Comparison of ENCODE assay signal across 8 cellular contexts in the genomic region with DNA sequence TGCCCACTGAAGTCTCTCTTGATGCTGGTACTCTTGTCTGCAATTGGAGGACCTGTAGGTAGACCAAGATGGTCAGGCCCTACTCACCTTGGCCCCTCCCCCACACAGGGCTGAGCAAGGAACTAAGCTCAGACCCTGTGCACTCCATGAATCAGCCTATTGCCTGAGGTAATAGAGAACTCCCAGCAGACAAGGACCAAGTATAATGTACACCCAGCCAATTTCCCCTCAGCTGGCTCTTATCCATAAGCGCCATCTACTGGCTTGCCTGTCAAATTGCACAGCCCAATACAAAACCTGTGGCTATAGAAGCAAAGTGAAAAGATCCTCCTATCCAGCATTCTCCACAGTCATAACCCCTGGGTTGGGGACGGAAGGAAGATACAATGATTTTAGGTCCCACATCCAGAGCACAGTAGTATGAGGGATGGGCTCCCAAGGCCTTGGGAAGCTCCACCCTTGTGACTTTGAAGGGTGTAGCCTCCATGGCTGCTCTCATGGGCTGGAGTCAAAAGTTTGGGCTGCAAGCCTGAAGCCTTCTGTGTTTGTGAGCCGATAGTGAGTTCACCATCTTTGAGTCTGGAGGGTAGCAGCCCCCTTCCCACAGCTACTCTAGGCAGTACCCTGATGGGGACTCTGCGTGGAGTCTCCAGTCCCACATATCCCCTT. TPM values are rescaled to one million over a fixed set of nuclear protein-coding genes. Genes with fewer than 3 reads are reported as not detected.
DNase-seq lines count a peak whose midpoint lies in the region; TF ChIP-seq lines count a peak whose summit lies in the region.

No MANE protein-coding gene starts in this region.

- H3K79me2 ChIP-seq in H9 (ENCODE audit: insufficient read depth, low read length): no peaks in the 10 kb centered on the region
- H3K79me2 ChIP-seq in Karpas-422 (ENCODE audit: low read length): no peaks in the 10 kb centered on the region
- H3K79me2 ChIP-seq in hepatocyte: no peaks in the 10 kb centered on the region

- H3K9me2 ChIP-seq in Karpas-422 (replicated peaks; ENCODE audit: insufficient read depth, low read length) (no peaks in the 10 kb centered on the region), hepatocyte (replicated peaks; ENCODE audit: insufficient read depth) (no peaks in the 10 kb centered on the region)

- H3K27ac ChIP-seq in H9 (ENCODE audit: insufficient read length, low read depth, low read length) (no peak overlapping the region), Karpas-422 (ENCODE audit: low read length) (no peak overlapping the region), hepatocyte (no peak overlapping the region)

- H3K4me1 Mint-ChIP-seq in H9: no peaks in the 10 kb centered on the region
- H3K4me1 Mint-ChIP-seq in activated naive CD8-positive, alpha-beta T cell treated with anti-CD3 and anti-CD28 coated beads for 36 hours: no peaks in the 10 kb centered on the region

- H3K4me3 Mint-ChIP-seq in H9: no peak overlapping the region
- no peak overlapping the region for H3K4me3 Mint-ChIP-seq in activated naive CD8-positive, alpha-beta T cell treated with anti-CD3 and anti-CD28 coated beads for 36 hours

- no peak overlapping the region for H2AK5ac ChIP-seq in H9 (ENCODE audit: insufficient read length, low read length)

- peaks cover 5% of the 10 kb centered on the region for H3K27me3 Mint-ChIP-seq in H9 (ENCODE audit: low read depth)
- no peaks in the 10 kb centered on the region for H3K27me3 Mint-ChIP-seq in activated naive CD8-positive, alpha-beta T cell treated with anti-CD3 and anti-CD28 coated beads for 36 hours

- no peak overlapping the region for H4K91ac ChIP-seq in H9 (ENCODE audit: insufficient read length, low read depth, low read length)

- H2BK5ac ChIP-seq in H9 (ENCODE audit: insufficient read length, low read length): no peak overlapping the region

- H3K4me3 ChIP-seq in Karpas-422 (ENCODE audit: low read length) (no peak overlapping the region), hepatocyte (no peak overlapping the region)

- no peak overlapping the region for H2BK12ac ChIP-seq in H9 (ENCODE audit: insufficient read length, low read depth, low read length)

- H2BK20ac ChIP-seq in H9 (ENCODE audit: low read depth, low read length, poor library complexity, severe bottlenecking): no peak overlapping the region

- DNase-seq in activated CD8-positive, alpha-beta memory T cell treated with anti-CD3 and anti-CD28 coated beads for 24 hours: peak; percentile 61
- no peak for DNase-seq in activated CD8-positive, alpha-beta memory T cell treated with anti-CD3 and anti-CD28 coated beads, Interleukin-2, amount 50 U/mL, for 48 hours
- peak; percentile 45 for DNase-seq in H9
- peak; percentile 82 for DNase-seq in Karpas-422
- peak; percentile 80 for DNase-seq in RPMI7951 (ENCODE audit: low read depth)
- DNase-seq in activated naive CD8-positive, alpha-beta T cell treated with anti-CD3 and anti-CD28 coated beads for 36 hours: peak; percentile 18
- peak; percentile 63 for DNase-seq in hepatocyte (ENCODE audit: low spot score)
- DNase-seq in stimulated activated CD4-positive, alpha-beta T cell treated with anti-CD3 and anti-CD28 coated beads, Interleukin-15, amount 100 ng/mL, for 24 hours: peak; percentile 37

- TF ChIP-seq CTCF in H9 (conservative IDR thresholded peaks at IDR 0.05) (peak; percentile 69), hepatocyte (IDR thresholded peaks at IDR 0.05; ENCODE audit: poor library complexity) (peak; percentile 46)

- H3K27ac Mint-ChIP-seq in H9: no peak overlapping the region
- no peak overlapping the region for H3K27ac Mint-ChIP-seq in activated naive CD8-positive, alpha-beta T cell treated with anti-CD3 and anti-CD28 coated beads for 36 hours

- no peak overlapping the region for H3K14ac ChIP-seq in H9 (ENCODE audit: insufficient read depth, low read length)

- H2BK120ac ChIP-seq in H9 (ENCODE audit: low read depth, low read length, poor library complexity, severe bottlenecking): no peak overlapping the region

- H4K8ac ChIP-seq in H9 (replicated peaks; ENCODE audit: insufficient read length, low read depth, low read length): no peak overlapping the region

- H3K4me1 ChIP-seq in H9 (ENCODE audit: insufficient read depth, low read length) (no peaks in the 10 kb centered on the region), Karpas-422 (ENCODE audit: low read length) (no peaks in the 10 kb centered on the region), hepatocyte (ENCODE audit: insufficient read depth) (no peaks in the 10 kb centered on the region)

- no CpG with 5 or more reads among the region's 4 CpGs for WGBS in H9 (ENCODE audit: extremely low coverage, insufficient read length, low lambda C conversion rate)
- 56% methylated on average over 4 of the region's 4 CpGs for WGBS in hepatocyte (ENCODE audit: low lambda C conversion rate, missing lambda C conversion rate)

- no peak overlapping the region for H3K23ac ChIP-seq in H9 (ENCODE audit: insufficient read length, low read depth, low read length)

- H3K36me3 ChIP-seq in Karpas-422 (ENCODE audit: insufficient read depth, low read length) (no peaks in the 10 kb centered on the region), hepatocyte (replicated peaks; ENCODE audit: insufficient read depth, low read depth) (no peaks in the 10 kb centered on the region)

- H3K4me2 ChIP-seq in H9 (ENCODE audit: insufficient read depth, insufficient read length, low read length) (no peak overlapping the region), Karpas-422 (ENCODE audit: low read depth, low read length, poor library complexity, severe bottlenecking) (no peak overlapping the region), hepatocyte (no peak overlapping the region)

- peaks cover 0 to 9% (median 2%) of the 10 kb centered on the region in 3 experiments; a peak in 5 of 7 replicates for H3K36me3 Mint-ChIP-seq in H9 (ENCODE audit: insufficient read depth in 1 of 3, low read depth in 3 of 3)
- no peaks in the 10 kb centered on the region for H3K36me3 Mint-ChIP-seq in activated naive CD8-positive, alpha-beta T cell treated with anti-CD3 and anti-CD28 coated beads for 36 hours

- no peaks in the 10 kb centered on the region for H3K27me3 ChIP-seq in H9 (ENCODE audit: insufficient read depth, low read length)
- H3K27me3 ChIP-seq in Karpas-422 (ENCODE audit: low read length): no peaks in the 10 kb centered on the region
- no peaks in the 10 kb centered on the region for H3K27me3 ChIP-seq in hepatocyte

- peaks cover 66 to 81% of the 10 kb centered on the region in 2 experiments for H3K9me3 Mint-ChIP-seq in H9
- H3K9me3 Mint-ChIP-seq in activated naive CD8-positive, alpha-beta T cell treated with anti-CD3 and anti-CD28 coated beads for 36 hours: no peaks in the 10 kb centered on the region

- H3K79me1 ChIP-seq in H9 (ENCODE audit: insufficient read depth, low read depth, low read length, poor library complexity, severe bottlenecking): no peaks in the 10 kb centered on the region

- no peaks in the 10 kb centered on the region for H4K20me1 ChIP-seq in H9 (ENCODE audit: control insufficient read depth, insufficient read depth, insufficient read length)
- H4K20me1 ChIP-seq in Karpas-422 (ENCODE audit: insufficient read depth, low read depth, low read length): no peaks in the 10 kb centered on the region
- H4K20me1 ChIP-seq in hepatocyte (ENCODE audit: insufficient read depth, poor library complexity, severe bottlenecking): no peaks in the 10 kb centered on the region

- no peaks in the 10 kb centered on the region for H3K23me2 ChIP-seq in H9 (ENCODE audit: insufficient read length, low read depth, low read length, poor library complexity, severe bottlenecking)

- H3K9me3 ChIP-seq in H9 (ENCODE audit: control insufficient read depth, low read depth, low read length) (peaks cover 10% of the 10 kb centered on the region), Karpas-422 (ENCODE audit: low read length) (no peaks in the 10 kb centered on the region), hepatocyte (ENCODE audit: low read depth) (no peaks in the 10 kb centered on the region)

- no peak overlapping the region for H2BK15ac ChIP-seq in H9 (ENCODE audit: low read depth, low read length)

- no peak overlapping the region for H4K5ac ChIP-seq in H9 (ENCODE audit: insufficient read length, low read depth, low read length)

- H3K18ac ChIP-seq in H9 (ENCODE audit: insufficient read length, low read depth, low read length): no peak overlapping the region

- H3K4ac ChIP-seq in H9 (ENCODE audit: low read depth, low read length): no peak overlapping the region

- no peak overlapping the region for H3T11ph ChIP-seq in H9 (ENCODE audit: low read length)

- no peak overlapping the region for H3K56ac ChIP-seq in H9 (ENCODE audit: insufficient read length, low read depth, low read length)

- H3K9ac ChIP-seq in H9 (ENCODE audit: extremely low read depth, insufficient read length, low read length) (no peak overlapping the region), Karpas-422 (ENCODE audit: low read length) (no peak overlapping the region)

- no peak overlapping the region for H2AFZ ChIP-seq in H9 (ENCODE audit: low read length)
- no peak overlapping the region for H2AFZ ChIP-seq in Karpas-422 (ENCODE audit: low read length)
- H2AFZ ChIP-seq in hepatocyte: no peak overlapping the region

RNA-seq across cellular contexts. Expression of a gene that starts 56.0 kb away (rescaled TPM):
- total RNA-seq in H9 (2021) (not detected in 2 replicates), hepatocyte (0.36 and 0.90 TPM in 2 replicates)
- not detected in 2 replicates for total RNA-seq in Karpas-422 (2014; rRNA removed; shearing (Covaris generic); ENCODE audit: low replicate concordance)
- total RNA-seq in RPMI7951 (2014; rRNA removed; shearing (Covaris generic)): 2.3 and 2.4 TPM in 2 replicates
- total RNA-seq in activated naive CD8-positive, alpha-beta T cell treated with anti-CD3 and anti-CD28 coated beads for 36 hours: not detected
- not detected in 2 replicates for polyA plus RNA-seq in hepatocyte

RNA-seq across cellular contexts. Expression of a gene that starts 56.7 kb away (rescaled TPM):
- not detected in 2 replicates for total RNA-seq in H9 (2021)
- not detected in 2 replicates for total RNA-seq in Karpas-422 (2014; rRNA removed; shearing (Covaris generic); ENCODE audit: low replicate concordance)
- 0.60 TPM in 1 of 2 replicates, not detected in the other for total RNA-seq in RPMI7951 (2014; rRNA removed; shearing (Covaris generic))
- not detected for total RNA-seq in activated naive CD8-positive, alpha-beta T cell treated with anti-CD3 and anti-CD28 coated beads for 36 hours
- total RNA-seq in hepatocyte: 0.77 and 3.1 TPM in 2 replicates
- 1.6 and 3.4 TPM in 2 replicates for polyA plus RNA-seq in hepatocyte
